In genomic region chr4:88366460-88366859, GRCh38 we compare ENCODE assay signal across 15 cellular contexts.
"Had no signal": no experiment of that assay in that cellular context is flagged by ENCODE, and none has a peak within 500 bp of the region (broad histone marks: within the 10 kb centered on the region; RNA-seq: fewer than 3 reads in every experiment).

No MANE protein-coding gene starts in this region.

- H3K36me3 Mint-ChIP-seq: stimulated activated effector memory CD8-positive, alpha-beta T cell treated with anti-CD3 and anti-CD28 coated beads, Interleukin-12 subunit alpha, Interleukin-12 subunit beta, amount 100 ng/mL, for 72 hours had no signal

- DNase-seq: effector memory CD4-positive, alpha-beta T cell; gastrocnemius medialis; heart right ventricle; hypothalamus; kidney glomerular epithelial cell; mesendoderm; naive B cell; psoas muscle; retina; right lobe of liver; stimulated activated CD4-positive, alpha-beta T cell treated with anti-CD3 and anti-CD28 coated beads, Interleukin-4, amount 100 ng/mL, for 1 hour; stimulated activated CD8-positive, alpha-beta memory T cell treated with anti-CD3 and anti-CD28 coated beads, Interleukin-4, amount 100 ng/mL, for 48 hours had no signal

- H3K27ac Mint-ChIP-seq: nephron; stimulated activated effector memory CD8-positive, alpha-beta T cell treated with anti-CD3 and anti-CD28 coated beads, Interleukin-12 subunit alpha, Interleukin-12 subunit beta, amount 100 ng/mL, for 72 hours had no signal

- H3K4me1 Mint-ChIP-seq: naive B cell; nephron; stimulated activated effector memory CD8-positive, alpha-beta T cell treated with anti-CD3 and anti-CD28 coated beads, Interleukin-12 subunit alpha, Interleukin-12 subunit beta, amount 100 ng/mL, for 72 hours had no signal

- ATAC-seq: esophagus mucosa; gastrocnemius medialis; heart right ventricle; psoas muscle; right lobe of liver; stimulated activated effector memory CD8-positive, alpha-beta T cell treated with anti-CD3 and anti-CD28 coated beads, Interleukin-12 subunit alpha, Interleukin-12 subunit beta, amount 100 ng/mL, for 72 hours had no signal

- H3K4me3 Mint-ChIP-seq: naive B cell; nephron; stimulated activated effector memory CD8-positive, alpha-beta T cell treated with anti-CD3 and anti-CD28 coated beads, Interleukin-12 subunit alpha, Interleukin-12 subunit beta, amount 100 ng/mL, for 72 hours had no signal
